14 cellular contexts compared by ENCODE assay signal in the genomic region with DNA sequence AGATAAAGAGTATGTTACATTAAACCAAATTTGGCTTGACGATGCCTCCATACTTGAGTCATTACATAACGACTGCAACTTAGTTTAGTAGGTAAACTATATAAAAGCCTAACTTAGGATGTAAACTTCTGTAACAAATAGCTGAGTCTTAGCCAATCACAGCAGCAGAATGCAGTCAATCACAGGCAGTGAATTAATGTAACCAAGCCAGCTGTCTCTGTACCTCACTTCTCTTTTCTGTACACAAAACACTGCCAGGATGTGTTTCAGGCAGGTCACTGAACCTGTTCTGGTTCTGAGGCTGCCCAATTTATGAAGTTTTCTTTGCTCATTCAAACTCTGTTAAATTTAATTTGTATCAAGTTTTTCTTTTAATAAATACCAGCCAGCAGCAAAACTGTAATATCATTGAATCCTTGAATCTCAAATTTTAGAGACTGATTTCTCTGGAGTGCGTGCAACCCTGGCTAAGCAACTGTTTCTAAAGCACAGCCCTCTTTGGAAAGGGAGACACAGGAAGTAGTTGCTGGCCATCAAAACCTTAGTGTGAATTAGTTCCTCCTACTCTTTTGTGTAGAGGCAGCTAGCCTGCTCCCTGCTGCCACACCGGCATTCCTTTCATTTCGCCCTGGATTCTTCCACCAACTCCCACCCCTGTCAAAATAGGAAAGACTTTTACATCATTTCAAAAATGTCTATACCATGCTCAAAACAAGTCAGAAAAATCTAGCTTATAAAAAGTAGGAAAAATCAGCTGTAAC. TPM values are rescaled to one million over a fixed set of nuclear protein-coding genes. Genes with fewer than 3 reads are reported as not detected.
DNase-seq lines count a peak whose midpoint lies in the region; ATAC-seq lines count a peak whose summit lies in the region.
"Had no signal": no experiment of that assay in that cellular context is flagged by ENCODE, and none has a peak within 500 bp of the region (broad histone marks: within the 10 kb centered on the region; RNA-seq: fewer than 3 reads in every experiment).

No MANE protein-coding gene starts in this region.

- H4K12ac ChIP-seq in trophoblast cell (ENCODE audit: low read depth, low read length), result no peak overlapping the region

- no peak overlapping the region for H3K9ac ChIP-seq in trophoblast cell (ENCODE audit: low read length)

- ATAC-seq in stimulated activated naive CD8-positive, alpha-beta T cell treated with anti-CD3 and anti-CD28 coated beads, Interleukin-15, amount 100 ng/mL, for 72 hours, result no peak
- no peak for ATAC-seq in stimulated activated naive CD8-positive, alpha-beta T cell treated with anti-CD3 and anti-CD28 coated beads, Interleukin-15, Interleukin-2, amounts not matched to agents 100 U/mL and 50 U/mL, for 24 hours
- no peak for ATAC-seq in HG03139 (IDR thresholded peaks at IDR 0.05; ENCODE audit: unreplicated experiment)
- ATAC-seq in GM18909 (IDR thresholded peaks at IDR 0.05; ENCODE audit: poor library complexity, unreplicated experiment), result no peak
- ATAC-seq: heart left ventricle had no signal

- no peak for DNase-seq in stimulated activated naive CD8-positive, alpha-beta T cell treated with anti-CD3 and anti-CD28 coated beads, Interleukin-15, amount 100 ng/mL, for 72 hours
- DNase-seq in stimulated activated naive CD8-positive, alpha-beta T cell treated with anti-CD3 and anti-CD28 coated beads, Interleukin-15, Interleukin-2, amounts not matched to agents 100 U/mL and 50 U/mL, for 24 hours, result no peak
- DNase-seq in germinal center (ENCODE audit: low spot score) (peak; percentile 38), trophoblast cell (no peak), EL (no peak)
- DNase-seq: heart left ventricle, NCI-H1105 treated with DMSO at 0.1 percent for 48 hours, NCI-H524, ovary had no signal

- H3K27me3 Mint-ChIP-seq in stimulated activated naive CD8-positive, alpha-beta T cell treated with anti-CD3 and anti-CD28 coated beads, Interleukin-15, amount 100 ng/mL, for 72 hours, result no peaks in the 10 kb centered on the region
- H3K27me3 Mint-ChIP-seq in IgD-negative memory B cell, result peaks cover 5% of the 10 kb centered on the region

- H2AFZ ChIP-seq in trophoblast cell (ENCODE audit: insufficient read depth, low read length, poor library complexity), result no peak overlapping the region

- H3K27me3 ChIP-seq in trophoblast cell (ENCODE audit: insufficient read depth, low read length), result no peaks in the 10 kb centered on the region
- H3K27me3 ChIP-seq: heart left ventricle, ovary, vagina had no signal

- no peaks in the 10 kb centered on the region for H3K4me1 ChIP-seq in trophoblast cell (ENCODE audit: control insufficient read depth in 1 of 2, insufficient read depth in 2 of 2, low read length in 2 of 2)

- no peak overlapping the region for H3K18ac ChIP-seq in trophoblast cell (ENCODE audit: low read length)

- peaks cover 77% of the 10 kb centered on the region for H3K4me1 Mint-ChIP-seq in stimulated activated naive CD8-positive, alpha-beta T cell treated with anti-CD3 and anti-CD28 coated beads, Interleukin-15, amount 100 ng/mL, for 72 hours
- H3K4me1 Mint-ChIP-seq in IgD-negative memory B cell, result peaks cover 41 to 47% (median 42%) of the 10 kb centered on the region in 3 donors

- no peak overlapping the region for H4K8ac ChIP-seq in trophoblast cell (ENCODE audit: low read depth, low read length)

- H3K36me3 Mint-ChIP-seq in IgD-negative memory B cell, result no peaks in the 10 kb centered on the region

- no peak overlapping the region for H3K4ac ChIP-seq in trophoblast cell (ENCODE audit: low read depth, low read length)

- WGBS in trophoblast cell (ENCODE audit: extremely low coverage, insufficient coverage, insufficient read length), result no CpG with 5 or more reads among the region's 5 CpGs

- no peaks in the 10 kb centered on the region for H3K9me3 Mint-ChIP-seq in stimulated activated naive CD8-positive, alpha-beta T cell treated with anti-CD3 and anti-CD28 coated beads, Interleukin-15, amount 100 ng/mL, for 72 hours
- H3K9me3 Mint-ChIP-seq in IgD-negative memory B cell, result peaks cover 0 to 1% (median 0%) of the 10 kb centered on the region in 3 donors

- H3K27ac Mint-ChIP-seq in stimulated activated naive CD8-positive, alpha-beta T cell treated with anti-CD3 and anti-CD28 coated beads, Interleukin-15, amount 100 ng/mL, for 72 hours, result peak overlapping the region in 1 of 2 donors; percentile 53
- H3K27ac Mint-ChIP-seq in IgD-negative memory B cell, result peak overlapping the region; percentile 67 to 83 (median 73)

- H3K14ac ChIP-seq in trophoblast cell (ENCODE audit: low read length), result no peak overlapping the region

- H3K79me2 ChIP-seq in trophoblast cell (ENCODE audit: control insufficient read depth, insufficient read depth, low read length, poor library complexity), result no peaks in the 10 kb centered on the region

- no peak overlapping the region for H2BK12ac ChIP-seq in trophoblast cell (ENCODE audit: low read length)

- H4K91ac ChIP-seq in trophoblast cell (ENCODE audit: low read depth, low read length), result no peak overlapping the region

- H3K36me3 ChIP-seq in trophoblast cell (ENCODE audit: control insufficient read depth in 1 of 2, insufficient read depth in 2 of 2, low read length in 2 of 2), result no peaks in the 10 kb centered on the region
- H3K36me3 ChIP-seq: ovary, vagina had no signal

- peak overlapping the region; percentile 2 to 17 for H3K4me3 Mint-ChIP-seq in stimulated activated naive CD8-positive, alpha-beta T cell treated with anti-CD3 and anti-CD28 coated beads, Interleukin-15, amount 100 ng/mL, for 72 hours
- peak overlapping the region in 2 of 4 donors; percentile 65 to 70 for H3K4me3 Mint-ChIP-seq in IgD-negative memory B cell
- H3K4me3 Mint-ChIP-seq: brain had no signal

- H3K9me3 ChIP-seq in trophoblast cell (ENCODE audit: insufficient read depth, low read depth, low read length), result peaks cover 3% of the 10 kb centered on the region
- H3K9me3 ChIP-seq: heart left ventricle, ovary, vagina had no signal

- no peak overlapping the region for H3K23ac ChIP-seq in trophoblast cell (ENCODE audit: low read length)

- H2BK120ac ChIP-seq in trophoblast cell (ENCODE audit: insufficient read depth, low read length, poor library complexity), result no peak overlapping the region

- H3K4me3 ChIP-seq in trophoblast cell (ENCODE audit: low read depth, low read length), result no peak overlapping the region
- H3K4me3 ChIP-seq: heart left ventricle, ovary, vagina had no signal

- no peak overlapping the region for H3K4me2 ChIP-seq in trophoblast cell (ENCODE audit: low read length)

- H2AK5ac ChIP-seq in trophoblast cell (ENCODE audit: low read length), result no peak overlapping the region

- no peak overlapping the region for H3K27ac ChIP-seq in trophoblast cell (ENCODE audit: low read depth, low read length)
- H3K27ac ChIP-seq: heart left ventricle, ovary, vagina had no signal

- no peak overlapping the region for H2BK5ac ChIP-seq in trophoblast cell (ENCODE audit: low read depth, low read length, poor library complexity)

- no peaks in the 10 kb centered on the region for H3K79me1 ChIP-seq in trophoblast cell (ENCODE audit: low read length)

RNA-seq across cellular contexts. Expression of a gene that starts 15.2 kb away (rescaled TPM):
- polyA plus RNA-seq in IgD-negative memory B cell, result 43.1 TPM
- polyA plus RNA-seq in trophoblast cell (2013), result 5.4 and 5.8 TPM in 2 replicates
